In the genomic region with DNA sequence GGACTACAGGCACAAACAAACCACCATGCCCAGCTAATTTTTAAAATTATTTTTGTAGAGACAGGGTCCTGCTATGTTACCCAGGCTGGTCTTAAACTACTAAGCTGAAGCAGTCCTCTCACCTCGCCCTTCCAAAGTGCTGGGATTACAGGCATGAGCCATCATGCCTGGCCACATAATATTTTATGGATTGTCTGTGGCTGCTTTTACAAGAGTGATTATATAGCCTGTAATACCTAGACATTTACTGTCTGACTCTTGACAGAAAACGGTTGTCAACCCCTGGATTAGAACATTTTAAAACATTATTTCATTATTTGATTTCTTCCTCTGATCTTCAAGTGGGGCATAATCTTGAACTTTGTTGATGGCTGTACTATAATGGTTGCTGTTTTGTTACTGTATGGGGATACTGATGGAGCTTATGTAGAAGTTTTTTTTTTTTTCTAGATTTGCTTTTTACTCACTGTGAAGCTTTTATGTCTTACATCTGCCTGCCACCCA, we compare ENCODE assay signal across 14 cellular contexts. TPM values are rescaled to one million over a fixed set of nuclear protein-coding genes. Genes with fewer than 3 reads are reported as not detected.
DNase-seq lines count a peak whose midpoint lies in the region; ATAC-seq and TF ChIP-seq lines count a peak whose summit lies in the region.
"Had no signal": no experiment of that assay in that cellular context is flagged by ENCODE, and none has a peak within 500 bp of the region (broad histone marks: within the 10 kb centered on the region; RNA-seq: fewer than 3 reads in every experiment).

No MANE protein-coding gene starts in this region.

- no peaks in the 10 kb centered on the region for H3K36me3 Mint-ChIP-seq in activated T-cell treated with anti-CD3 and anti-CD28 coated beads, Interleukin-2, amount 50 U/mL, for 72 hours (ENCODE audit: insufficient read depth in 2 of 2)
- H3K36me3 Mint-ChIP-seq in activated CD4-positive, alpha-beta memory T cell treated with anti-CD3 and anti-CD28 coated beads for 36 hours: no peaks in the 10 kb centered on the region

- no peaks in the 10 kb centered on the region for H4K20me1 ChIP-seq in hepatocyte (ENCODE audit: insufficient read depth, poor library complexity, severe bottlenecking)

- H2AFZ ChIP-seq in hepatocyte: no peak overlapping the region

- peak overlapping the region; percentile 9 to 78 for H3K4me3 Mint-ChIP-seq in activated T-cell treated with anti-CD3 and anti-CD28 coated beads, Interleukin-2, amount 50 U/mL, for 72 hours
- H3K4me3 Mint-ChIP-seq in activated CD4-positive, alpha-beta memory T cell treated with anti-CD3 and anti-CD28 coated beads for 36 hours: no peak overlapping the region

- no peaks in the 10 kb centered on the region for H3K36me3 ChIP-seq in hepatocyte (replicated peaks; ENCODE audit: insufficient read depth, low read depth)
- H3K36me3 ChIP-seq in stomach smooth muscle (ENCODE audit: control insufficient read depth in 2 of 2, insufficient read depth in 2 of 2, low read length in 2 of 2): no peaks in the 10 kb centered on the region

- intact Hi-C loops in activated CD4-positive, alpha-beta memory T cell treated with anti-CD3 and anti-CD28 coated beads for 36 hours (cut with micrococcal nuclease): loop anchor here (1.0 to 10.0 kb wide), 4 partner anchors 14 to 111 kb away; a partner anchor contains a TSS

- H3K27me3 ChIP-seq in hepatocyte (no peaks in the 10 kb centered on the region), stomach smooth muscle (ENCODE audit: control insufficient read depth in 1 of 2, insufficient read depth in 2 of 2, low read length in 2 of 2) (no peaks in the 10 kb centered on the region)
- H3K27me3 ChIP-seq: dorsolateral prefrontal cortex, spleen had no signal

- H3K27ac Mint-ChIP-seq in activated T-cell treated with anti-CD3 and anti-CD28 coated beads, Interleukin-2, amount 50 U/mL, for 72 hours: peak overlapping the region; percentile 69
- peak overlapping the region; percentile 28 for H3K27ac Mint-ChIP-seq in activated CD4-positive, alpha-beta memory T cell treated with anti-CD3 and anti-CD28 coated beads for 36 hours

- no peaks in the 10 kb centered on the region for H3K9me3 ChIP-seq in hepatocyte (ENCODE audit: low read depth)
- H3K9me3 ChIP-seq in stomach smooth muscle (ENCODE audit: control insufficient read depth in 2 of 2, low read length in 2 of 2): no peaks in the 10 kb centered on the region
- H3K9me3 ChIP-seq: spleen had no signal

- CTCF ChIA-PET in activated CD4-positive, alpha-beta memory T cell treated with anti-CD3 and anti-CD28 coated beads for 36 hours (lab: Charles Lee): interaction anchor here (0.5 to 1.0 kb wide), 7 partner anchors 11 to 632 kb away, joined by 3 to 4 read pairs (median 3); no protein-coding TSS in a partner anchor

- peak; percentile 12 to 37 for ATAC-seq in activated T-cell treated with anti-CD3 and anti-CD28 coated beads, Interleukin-2, amount 50 U/mL, for 72 hours (replicated peaks in 1 of 2)

- H3K27me3 Mint-ChIP-seq in activated T-cell treated with anti-CD3 and anti-CD28 coated beads, Interleukin-2, amount 50 U/mL, for 72 hours (ENCODE audit: low read depth): no peaks in the 10 kb centered on the region
- H3K27me3 Mint-ChIP-seq in activated CD4-positive, alpha-beta memory T cell treated with anti-CD3 and anti-CD28 coated beads for 36 hours: no peaks in the 10 kb centered on the region

- WGBS in hepatocyte (ENCODE audit: low lambda C conversion rate, missing lambda C conversion rate): 29% methylated on average over 2 of the region's 2 CpGs

- H3K4me3 ChIP-seq in hepatocyte: no peak overlapping the region
- no peak overlapping the region for H3K4me3 ChIP-seq in stomach smooth muscle (ENCODE audit: low read length in 2 of 2)
- H3K4me3 ChIP-seq: dorsolateral prefrontal cortex, spleen had no signal

- no peak for DNase-seq in activated T-cell treated with anti-CD3 and anti-CD28 coated beads, Interleukin-2, amount 50 U/mL, for 72 hours
- no peak for DNase-seq in activated T-cell treated with anti-CD3 and anti-CD28 coated beads, Interleukin-2, amount 50 U/mL, for 1 hour
- no peak for DNase-seq in activated CD4-positive, alpha-beta memory T cell treated with anti-CD3 and anti-CD28 coated beads for 36 hours
- DNase-seq in hepatocyte (ENCODE audit: low spot score): no peak
- DNase-seq in NCI-H1092 treated with DMSO at 0.1 percent for 48 hours (lab: John Stamatoyannopoulos, UW): no peak
- no peak for DNase-seq in amygdala (lab: John Stamatoyannopoulos, UW)
- DNase-seq in RKO (ENCODE audit: low spot score): no peak
- DNase-seq: DMS53, dorsolateral prefrontal cortex, NCI-H2081 treated with DMSO at 0.1 percent for 48 hours, spleen had no signal

- POLR2A ChIA-PET in activated CD4-positive, alpha-beta memory T cell treated with anti-CD3 and anti-CD28 coated beads for 36 hours (lab: Charles Lee): interaction anchor here (1.5 kb wide), 1 partner anchor 20 kb away, joined by 4 read pairs; no protein-coding TSS in a partner anchor

- H3K27ac ChIP-seq in hepatocyte (peak overlapping the region; percentile 83), stomach smooth muscle (ENCODE audit: low read length) (peak overlapping the region; percentile 67)

- H3K9me2 ChIP-seq in hepatocyte (replicated peaks; ENCODE audit: insufficient read depth): no peaks in the 10 kb centered on the region

- peaks cover 47% of the 10 kb centered on the region for H3K4me1 Mint-ChIP-seq in activated T-cell treated with anti-CD3 and anti-CD28 coated beads, Interleukin-2, amount 50 U/mL, for 72 hours (ENCODE audit: low read depth)
- peaks cover 38% of the 10 kb centered on the region for H3K4me1 Mint-ChIP-seq in activated CD4-positive, alpha-beta memory T cell treated with anti-CD3 and anti-CD28 coated beads for 36 hours (ENCODE audit: low read depth)

- H3K4me2 ChIP-seq in hepatocyte: peak overlapping the region; percentile 49

- H3K9me3 Mint-ChIP-seq in activated T-cell treated with anti-CD3 and anti-CD28 coated beads, Interleukin-2, amount 50 U/mL, for 72 hours: no peaks in the 10 kb centered on the region
- H3K9me3 Mint-ChIP-seq in activated CD4-positive, alpha-beta memory T cell treated with anti-CD3 and anti-CD28 coated beads for 36 hours: no peaks in the 10 kb centered on the region

- peaks cover 66% of the 10 kb centered on the region for H3K79me2 ChIP-seq in hepatocyte

- peaks cover 65% of the 10 kb centered on the region for H3K4me1 ChIP-seq in hepatocyte (ENCODE audit: insufficient read depth)
- H3K4me1 ChIP-seq in stomach smooth muscle (ENCODE audit: control insufficient read depth, insufficient read depth, low read length): peaks cover 20% of the 10 kb centered on the region

- TF ChIP-seq CTCF in hepatocyte (IDR thresholded peaks at IDR 0.05; ENCODE audit: poor library complexity): no peak

- H3K9ac ChIP-seq in stomach smooth muscle (ENCODE audit: low read length in 2 of 2): no peak overlapping the region

RNA-seq across cellular contexts. Expression of a gene that starts 14.3 kb away (rescaled TPM):
- total RNA-seq in activated T-cell treated with anti-CD3 and anti-CD28 coated beads, Interleukin-2, amount 50 U/mL, for 72 hours: 1 to 10 TPM; 4.3 to 5.0 TPM
- total RNA-seq in activated CD4-positive, alpha-beta memory T cell treated with anti-CD3 and anti-CD28 coated beads for 36 hours: 1 to 10 TPM; 6.3 to 8.2 TPM
- 38.5 and 41.0 TPM in 2 replicates for total RNA-seq in hepatocyte
- 14.6 and 16.1 TPM in 2 replicates for polyA plus RNA-seq in hepatocyte

RNA-seq across cellular contexts. Expression of a gene that starts 49.2 kb away (rescaled TPM):
- 10 to 100 TPM; 13.6 to 26.7 TPM for total RNA-seq in activated T-cell treated with anti-CD3 and anti-CD28 coated beads, Interleukin-2, amount 50 U/mL, for 72 hours
- total RNA-seq in activated CD4-positive, alpha-beta memory T cell treated with anti-CD3 and anti-CD28 coated beads for 36 hours: 10 to 100 TPM; 11.0 to 11.6 TPM
- 5.6 and 12.5 TPM in 2 replicates for total RNA-seq in hepatocyte
- polyA plus RNA-seq in hepatocyte: 18.0 and 21.6 TPM in 2 replicates

RNA-seq across cellular contexts. Expression of a gene that starts 54.3 kb away (rescaled TPM):
- under 1 TPM; 0.14 to 0.23 TPM for total RNA-seq in activated T-cell treated with anti-CD3 and anti-CD28 coated beads, Interleukin-2, amount 50 U/mL, for 72 hours
- total RNA-seq in activated CD4-positive, alpha-beta memory T cell treated with anti-CD3 and anti-CD28 coated beads for 36 hours: not detected
- total RNA-seq in hepatocyte: 4.3 and 5.6 TPM in 2 replicates
- polyA plus RNA-seq in hepatocyte: 5.7 and 10.3 TPM in 2 replicates
- total RNA-seq: LHCN-M2 had no signal
- polyA plus RNA-seq: neural cell had no signal
